ENCODE assay signal across 1 cellular context in the genomic region with DNA sequence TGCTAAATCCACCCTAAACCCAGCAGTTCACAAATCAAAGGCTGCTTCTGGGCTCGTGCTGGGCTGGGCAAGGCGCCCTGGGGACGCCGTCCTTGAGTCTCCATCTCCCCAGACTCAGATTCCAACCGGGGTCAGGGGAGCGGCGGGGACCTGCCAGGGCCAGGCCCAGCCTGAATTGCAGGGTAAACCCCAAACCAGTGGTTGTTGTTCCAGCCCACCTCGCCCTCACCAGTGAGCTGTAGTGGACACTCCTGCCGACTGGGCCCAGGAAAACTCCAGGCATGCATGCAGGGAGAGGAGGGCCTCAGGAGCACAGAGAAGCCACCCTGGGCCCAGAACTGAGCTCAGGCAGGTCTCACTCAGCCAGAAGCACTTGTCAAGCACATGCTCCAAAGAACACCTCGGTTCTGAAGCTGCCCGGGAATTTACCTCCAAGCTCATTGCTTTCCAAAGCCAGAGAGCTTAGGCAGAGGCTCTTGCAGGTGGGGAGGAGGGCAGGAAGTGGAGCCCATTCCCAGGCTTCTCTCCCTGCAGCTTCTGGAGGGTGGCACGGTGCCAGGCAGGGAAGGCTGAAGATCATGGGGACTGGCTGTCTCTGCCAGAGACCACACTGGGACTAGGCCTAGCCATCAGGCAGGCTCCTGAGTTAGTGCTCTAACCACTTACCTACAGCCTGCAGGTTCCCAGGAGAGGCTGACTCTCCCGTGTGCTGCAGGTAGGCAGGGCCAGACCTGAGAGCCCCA.
TF ChIP-seq lines count a peak whose summit lies in the region.

No MANE protein-coding gene starts in this region.

TF ChIP-seq in GM23338, 12 proteins besides CTCF, POLR2A, EP300 and RAD21 (continued from another document):
- TF ChIP-seq, protein P1, sequence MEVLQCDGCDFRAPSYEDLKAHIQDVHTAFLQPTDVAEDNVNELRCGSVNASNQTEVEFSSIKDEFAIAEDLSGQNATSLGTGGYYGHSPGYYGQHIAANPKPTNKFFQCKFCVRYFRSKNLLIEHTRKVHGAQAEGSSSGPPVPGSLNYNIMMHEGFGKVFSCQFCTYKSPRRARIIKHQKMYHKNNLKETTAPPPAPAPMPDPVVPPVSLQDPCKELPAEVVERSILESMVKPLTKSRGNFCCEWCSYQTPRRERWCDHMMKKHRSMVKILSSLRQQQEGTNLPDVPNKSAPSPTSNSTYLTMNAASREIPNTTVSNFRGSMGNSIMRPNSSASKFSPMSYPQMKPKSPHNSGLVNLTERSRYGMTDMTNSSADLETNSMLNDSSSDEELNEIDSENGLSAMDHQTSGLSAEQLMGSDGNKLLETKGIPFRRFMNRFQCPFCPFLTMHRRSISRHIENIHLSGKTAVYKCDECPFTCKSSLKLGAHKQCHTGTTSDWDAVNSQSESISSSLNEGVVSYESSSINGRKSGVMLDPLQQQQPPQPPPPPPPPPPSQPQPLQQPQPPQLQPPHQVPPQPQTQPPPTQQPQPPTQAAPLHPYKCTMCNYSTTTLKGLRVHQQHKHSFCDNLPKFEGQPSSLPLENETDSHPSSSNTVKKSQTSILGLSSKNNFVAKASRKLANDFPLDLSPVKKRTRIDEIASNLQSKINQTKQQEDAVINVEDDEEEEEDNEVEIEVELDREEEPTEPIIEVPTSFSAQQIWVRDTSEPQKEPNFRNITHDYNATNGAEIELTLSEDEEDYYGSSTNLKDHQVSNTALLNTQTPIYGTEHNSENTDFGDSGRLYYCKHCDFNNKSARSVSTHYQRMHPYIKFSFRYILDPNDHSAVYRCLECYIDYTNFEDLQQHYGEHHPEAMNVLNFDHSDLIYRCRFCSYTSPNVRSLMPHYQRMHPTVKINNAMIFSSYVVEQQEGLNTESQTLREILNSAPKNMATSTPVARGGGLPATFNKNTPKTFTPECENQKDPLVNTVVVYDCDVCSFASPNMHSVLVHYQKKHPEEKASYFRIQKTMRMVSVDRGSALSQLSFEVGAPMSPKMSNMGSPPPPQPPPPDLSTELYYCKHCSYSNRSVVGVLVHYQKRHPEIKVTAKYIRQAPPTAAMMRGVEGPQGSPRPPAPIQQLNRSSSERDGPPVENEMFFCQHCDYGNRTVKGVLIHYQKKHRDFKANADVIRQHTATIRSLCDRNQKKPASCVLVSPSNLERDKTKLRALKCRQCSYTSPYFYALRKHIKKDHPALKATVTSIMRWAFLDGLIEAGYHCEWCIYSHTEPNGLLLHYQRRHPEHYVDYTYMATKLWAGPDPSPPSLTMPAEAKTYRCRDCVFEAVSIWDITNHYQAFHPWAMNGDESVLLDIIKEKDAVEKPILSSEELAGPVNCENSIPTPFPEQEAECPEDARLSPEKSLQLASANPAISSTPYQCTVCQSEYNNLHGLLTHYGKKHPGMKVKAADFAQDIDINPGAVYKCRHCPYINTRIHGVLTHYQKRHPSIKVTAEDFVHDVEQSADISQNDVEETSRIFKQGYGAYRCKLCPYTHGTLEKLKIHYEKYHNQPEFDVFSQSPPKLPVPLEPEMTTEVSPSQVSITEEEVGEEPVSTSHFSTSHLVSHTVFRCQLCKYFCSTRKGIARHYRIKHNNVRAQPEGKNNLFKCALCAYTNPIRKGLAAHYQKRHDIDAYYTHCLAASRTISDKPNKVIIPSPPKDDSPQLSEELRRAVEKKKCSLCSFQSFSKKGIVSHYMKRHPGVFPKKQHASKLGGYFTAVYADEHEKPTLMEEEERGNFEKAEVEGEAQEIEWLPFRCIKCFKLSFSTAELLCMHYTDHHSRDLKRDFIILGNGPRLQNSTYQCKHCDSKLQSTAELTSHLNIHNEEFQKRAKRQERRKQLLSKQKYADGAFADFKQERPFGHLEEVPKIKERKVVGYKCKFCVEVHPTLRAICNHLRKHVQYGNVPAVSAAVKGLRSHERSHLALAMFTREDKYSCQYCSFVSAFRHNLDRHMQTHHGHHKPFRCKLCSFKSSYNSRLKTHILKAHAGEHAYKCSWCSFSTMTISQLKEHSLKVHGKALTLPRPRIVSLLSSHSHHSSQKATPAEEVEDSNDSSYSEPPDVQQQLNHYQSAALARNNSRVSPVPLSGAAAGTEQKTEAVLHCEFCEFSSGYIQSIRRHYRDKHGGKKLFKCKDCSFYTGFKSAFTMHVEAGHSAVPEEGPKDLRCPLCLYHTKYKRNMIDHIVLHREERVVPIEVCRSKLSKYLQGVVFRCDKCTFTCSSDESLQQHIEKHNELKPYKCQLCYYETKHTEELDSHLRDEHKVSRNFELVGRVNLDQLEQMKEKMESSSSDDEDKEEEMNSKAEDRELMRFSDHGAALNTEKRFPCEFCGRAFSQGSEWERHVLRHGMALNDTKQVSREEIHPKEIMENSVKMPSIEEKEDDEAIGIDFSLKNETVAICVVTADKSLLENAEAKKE (CRISPR knock-in tag; IDR thresholded peaks at IDR 0.05): no peak
- no peak for TF ChIP-seq STAT1 (IDR thresholded peaks at IDR 0.05; ENCODE audit: unreplicated experiment)
- no peak for TF ChIP-seq ZNF331 (CRISPR knock-in tag; IDR thresholded peaks at IDR 0.05; ENCODE audit: low read depth)
